In genomic region chr19:7083076-7083956, GRCh38 we compare ENCODE assay signal across 1 cellular context.
TF ChIP-seq lines count a peak whose summit lies in the region.

No MANE protein-coding gene starts in this region.

TF ChIP-seq in GM12878, 131 proteins besides CTCF, POLR2A, EP300 and RAD21 (continued from another document):
- TF ChIP-seq, protein P1, sequence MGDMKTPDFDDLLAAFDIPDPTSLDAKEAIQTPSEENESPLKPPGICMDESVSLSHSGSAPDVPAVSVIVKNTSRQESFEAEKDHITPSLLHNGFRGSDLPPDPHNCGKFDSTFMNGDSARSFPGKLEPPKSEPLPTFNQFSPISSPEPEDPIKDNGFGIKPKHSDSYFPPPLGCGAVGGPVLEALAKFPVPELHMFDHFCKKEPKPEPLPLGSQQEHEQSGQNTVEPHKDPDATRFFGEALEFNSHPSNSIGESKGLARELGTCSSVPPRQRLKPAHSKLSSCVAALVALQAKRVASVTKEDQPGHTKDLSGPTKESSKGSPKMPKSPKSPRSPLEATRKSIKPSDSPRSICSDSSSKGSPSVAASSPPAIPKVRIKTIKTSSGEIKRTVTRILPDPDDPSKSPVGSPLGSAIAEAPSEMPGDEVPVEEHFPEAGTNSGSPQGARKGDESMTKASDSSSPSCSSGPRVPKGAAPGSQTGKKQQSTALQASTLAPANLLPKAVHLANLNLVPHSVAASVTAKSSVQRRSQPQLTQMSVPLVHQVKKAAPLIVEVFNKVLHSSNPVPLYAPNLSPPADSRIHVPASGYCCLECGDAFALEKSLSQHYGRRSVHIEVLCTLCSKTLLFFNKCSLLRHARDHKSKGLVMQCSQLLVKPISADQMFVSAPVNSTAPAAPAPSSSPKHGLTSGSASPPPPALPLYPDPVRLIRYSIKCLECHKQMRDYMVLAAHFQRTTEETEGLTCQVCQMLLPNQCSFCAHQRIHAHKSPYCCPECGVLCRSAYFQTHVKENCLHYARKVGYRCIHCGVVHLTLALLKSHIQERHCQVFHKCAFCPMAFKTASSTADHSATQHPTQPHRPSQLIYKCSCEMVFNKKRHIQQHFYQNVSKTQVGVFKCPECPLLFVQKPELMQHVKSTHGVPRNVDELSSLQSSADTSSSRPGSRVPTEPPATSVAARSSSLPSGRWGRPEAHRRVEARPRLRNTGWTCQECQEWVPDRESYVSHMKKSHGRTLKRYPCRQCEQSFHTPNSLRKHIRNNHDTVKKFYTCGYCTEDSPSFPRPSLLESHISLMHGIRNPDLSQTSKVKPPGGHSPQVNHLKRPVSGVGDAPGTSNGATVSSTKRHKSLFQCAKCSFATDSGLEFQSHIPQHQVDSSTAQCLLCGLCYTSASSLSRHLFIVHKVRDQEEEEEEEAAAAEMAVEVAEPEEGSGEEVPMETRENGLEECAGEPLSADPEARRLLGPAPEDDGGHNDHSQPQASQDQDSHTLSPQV (IDR thresholded peaks at IDR 0.05) = no peak
- TF ChIP-seq KAT2A (conservative IDR thresholded peaks at IDR 0.05; ENCODE audit: control insufficient read depth, low read depth, low read length) (no peak), SIN3A (IDR thresholded peaks at IDR 0.05; ENCODE audit: low read depth, low read length) (no peak), CUX1 (IDR thresholded peaks at IDR 0.05; ENCODE audit: insufficient replicate concordance, low read depth, low read length) (no peak), MYC (IDR thresholded peaks at IDR 0.05; ENCODE audit: insufficient read depth, insufficient read length, insufficient replicate concordance, low read length, severe bottlenecking) (no peak), ZZZ3 (IDR thresholded peaks at IDR 0.05; ENCODE audit: control insufficient read depth, insufficient read length, low read depth) (no peak), WRNIP1 (IDR thresholded peaks at IDR 0.05; ENCODE audit: borderline replicate concordance, low read depth, low read length) (no peak), SRF (IDR thresholded peaks at IDR 0.05; ENCODE audit: low read depth in 2 of 2, low read length in 2 of 2) (no peak), ZNF274 (IDR thresholded peaks at IDR 0.05; ENCODE audit: insufficient read depth, insufficient read length) (peak; percentile 90), CBX5 (IDR thresholded peaks at IDR 0.05; ENCODE audit: low read depth) (peak; percentile 98), TCF7 (IDR thresholded peaks at IDR 0.05; ENCODE audit: borderline replicate concordance) (no peak), NR2F1 (conservative IDR thresholded peaks at IDR 0.05) (no peak), LARP7 (IDR thresholded peaks at IDR 0.05) (no peak), ZNF24 (IDR thresholded peaks at IDR 0.05) (no peak), RAD51 (IDR thresholded peaks at IDR 0.05) (no peak), BACH1 (IDR thresholded peaks at IDR 0.05; ENCODE audit: borderline replicate concordance) (no peak), BMI1 (IDR thresholded peaks at IDR 0.05; ENCODE audit: borderline replicate concordance) (no peak), MTA2 (IDR thresholded peaks at IDR 0.05; ENCODE audit: low read depth) (no peak), ZNF384 (IDR thresholded peaks at IDR 0.05; ENCODE audit: borderline replicate concordance, low read depth, low read length) (no peak), MTA3 (IDR thresholded peaks at IDR 0.05; ENCODE audit: borderline replicate concordance, low read length) (no peak), STAT3 (IDR thresholded peaks at IDR 0.05; ENCODE audit: low read depth, low read length) (no peak), EGR1 (IDR thresholded peaks at IDR 0.05; ENCODE audit: borderline replicate concordance in 1 of 2, low read depth in 2 of 2, low read length in 2 of 2) (no peak), DPF2 (IDR thresholded peaks at IDR 0.05) (no peak), SMAD5 (IDR thresholded peaks at IDR 0.05; ENCODE audit: low read depth) (no peak), POLR2AphosphoS2 (IDR thresholded peaks at IDR 0.05; ENCODE audit: low read depth, low read length) (no peak; the same call in 1 of the 2 replicates), IRF5 (IDR thresholded peaks at IDR 0.05; ENCODE audit: borderline replicate concordance) (no peak), MXI1 (IDR thresholded peaks at IDR 0.05; ENCODE audit: low read depth, low read length) (no peak), SREBF1 (IDR thresholded peaks at IDR 0.05; ENCODE audit: low read length) (no peak), ETV6 (conservative IDR thresholded peaks at IDR 0.05 in 1 of 2, IDR thresholded peaks at IDR 0.05 in 1 of 2; ENCODE audit: borderline replicate concordance in 1 of 2, low read depth in 1 of 2) (no peak), KLF5 (IDR thresholded peaks at IDR 0.05; ENCODE audit: partially characterized antibody) (peak; percentile 98)
- TF ChIP-seq, protein P2, sequence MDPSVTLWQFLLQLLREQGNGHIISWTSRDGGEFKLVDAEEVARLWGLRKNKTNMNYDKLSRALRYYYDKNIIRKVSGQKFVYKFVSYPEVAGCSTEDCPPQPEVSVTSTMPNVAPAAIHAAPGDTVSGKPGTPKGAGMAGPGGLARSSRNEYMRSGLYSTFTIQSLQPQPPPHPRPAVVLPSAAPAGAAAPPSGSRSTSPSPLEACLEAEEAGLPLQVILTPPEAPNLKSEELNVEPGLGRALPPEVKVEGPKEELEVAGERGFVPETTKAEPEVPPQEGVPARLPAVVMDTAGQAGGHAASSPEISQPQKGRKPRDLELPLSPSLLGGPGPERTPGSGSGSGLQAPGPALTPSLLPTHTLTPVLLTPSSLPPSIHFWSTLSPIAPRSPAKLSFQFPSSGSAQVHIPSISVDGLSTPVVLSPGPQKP (IDR thresholded peaks at IDR 0.05; ENCODE audit: low read depth, low read length) = no peak
- TF ChIP-seq, protein P3, sequence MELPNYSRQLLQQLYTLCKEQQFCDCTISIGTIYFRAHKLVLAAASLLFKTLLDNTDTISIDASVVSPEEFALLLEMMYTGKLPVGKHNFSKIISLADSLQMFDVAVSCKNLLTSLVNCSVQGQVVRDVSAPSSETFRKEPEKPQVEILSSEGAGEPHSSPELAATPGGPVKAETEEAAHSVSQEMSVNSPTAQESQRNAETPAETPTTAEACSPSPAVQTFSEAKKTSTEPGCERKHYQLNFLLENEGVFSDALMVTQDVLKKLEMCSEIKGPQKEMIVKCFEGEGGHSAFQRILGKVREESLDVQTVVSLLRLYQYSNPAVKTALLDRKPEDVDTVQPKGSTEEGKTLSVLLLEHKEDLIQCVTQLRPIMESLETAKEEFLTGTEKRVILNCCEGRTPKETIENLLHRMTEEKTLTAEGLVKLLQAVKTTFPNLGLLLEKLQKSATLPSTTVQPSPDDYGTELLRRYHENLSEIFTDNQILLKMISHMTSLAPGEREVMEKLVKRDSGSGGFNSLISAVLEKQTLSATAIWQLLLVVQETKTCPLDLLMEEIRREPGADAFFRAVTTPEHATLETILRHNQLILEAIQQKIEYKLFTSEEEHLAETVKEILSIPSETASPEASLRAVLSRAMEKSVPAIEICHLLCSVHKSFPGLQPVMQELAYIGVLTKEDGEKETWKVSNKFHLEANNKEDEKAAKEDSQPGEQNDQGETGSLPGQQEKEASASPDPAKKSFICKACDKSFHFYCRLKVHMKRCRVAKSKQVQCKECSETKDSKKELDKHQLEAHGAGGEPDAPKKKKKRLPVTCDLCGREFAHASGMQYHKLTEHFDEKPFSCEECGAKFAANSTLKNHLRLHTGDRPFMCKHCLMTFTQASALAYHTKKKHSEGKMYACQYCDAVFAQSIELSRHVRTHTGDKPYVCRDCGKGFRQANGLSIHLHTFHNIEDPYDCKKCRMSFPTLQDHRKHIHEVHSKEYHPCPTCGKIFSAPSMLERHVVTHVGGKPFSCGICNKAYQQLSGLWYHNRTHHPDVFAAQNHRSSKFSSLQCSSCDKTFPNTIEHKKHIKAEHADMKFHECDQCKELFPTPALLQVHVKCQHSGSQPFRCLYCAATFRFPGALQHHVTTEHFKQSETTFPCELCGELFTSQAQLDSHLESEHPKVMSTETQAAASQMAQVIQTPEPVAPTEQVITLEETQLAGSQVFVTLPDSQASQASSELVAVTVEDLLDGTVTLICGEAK (IDR thresholded peaks at IDR 0.05; ENCODE audit: borderline replicate concordance) = peak; percentile 24; the same call in 1 of the 2 replicates
- TF ChIP-seq, protein P4, sequence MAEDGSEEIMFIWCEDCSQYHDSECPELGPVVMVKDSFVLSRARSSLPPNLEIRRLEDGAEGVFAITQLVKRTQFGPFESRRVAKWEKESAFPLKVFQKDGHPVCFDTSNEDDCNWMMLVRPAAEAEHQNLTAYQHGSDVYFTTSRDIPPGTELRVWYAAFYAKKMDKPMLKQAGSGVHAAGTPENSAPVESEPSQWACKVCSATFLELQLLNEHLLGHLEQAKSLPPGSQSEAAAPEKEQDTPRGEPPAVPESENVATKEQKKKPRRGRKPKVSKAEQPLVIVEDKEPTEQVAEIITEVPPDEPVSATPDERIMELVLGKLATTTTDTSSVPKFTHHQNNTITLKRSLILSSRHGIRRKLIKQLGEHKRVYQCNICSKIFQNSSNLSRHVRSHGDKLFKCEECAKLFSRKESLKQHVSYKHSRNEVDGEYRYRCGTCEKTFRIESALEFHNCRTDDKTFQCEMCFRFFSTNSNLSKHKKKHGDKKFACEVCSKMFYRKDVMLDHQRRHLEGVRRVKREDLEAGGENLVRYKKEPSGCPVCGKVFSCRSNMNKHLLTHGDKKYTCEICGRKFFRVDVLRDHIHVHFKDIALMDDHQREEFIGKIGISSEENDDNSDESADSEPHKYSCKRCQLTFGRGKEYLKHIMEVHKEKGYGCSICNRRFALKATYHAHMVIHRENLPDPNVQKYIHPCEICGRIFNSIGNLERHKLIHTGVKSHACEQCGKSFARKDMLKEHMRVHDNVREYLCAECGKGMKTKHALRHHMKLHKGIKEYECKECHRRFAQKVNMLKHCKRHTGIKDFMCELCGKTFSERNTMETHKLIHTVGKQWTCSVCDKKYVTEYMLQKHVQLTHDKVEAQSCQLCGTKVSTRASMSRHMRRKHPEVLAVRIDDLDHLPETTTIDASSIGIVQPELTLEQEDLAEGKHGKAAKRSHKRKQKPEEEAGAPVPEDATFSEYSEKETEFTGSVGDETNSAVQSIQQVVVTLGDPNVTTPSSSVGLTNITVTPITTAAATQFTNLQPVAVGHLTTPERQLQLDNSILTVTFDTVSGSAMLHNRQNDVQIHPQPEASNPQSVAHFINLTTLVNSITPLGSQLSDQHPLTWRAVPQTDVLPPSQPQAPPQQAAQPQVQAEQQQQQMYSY (CRISPR knock-in tag; IDR thresholded peaks at IDR 0.05) = no peak
